ENCODE assay signal across 2 cellular contexts in genomic region chr2:1460851-1461418, GRCh38.
TF ChIP-seq lines count a peak whose summit lies in the region.

No MANE protein-coding gene starts in this region.

TF ChIP-seq in K562, 482 proteins besides CTCF, POLR2A, EP300 and RAD21:
- no peak for TF ChIP-seq E2F6 (IDR thresholded peaks at IDR 0.05; ENCODE audit: borderline replicate concordance in 1 of 2, extremely low read depth in 1 of 2, insufficient read depth in 1 of 2, insufficient read length in 1 of 2, low read depth in 1 of 2, low read length in 1 of 2, poor library complexity in 1 of 2, severe bottlenecking in 1 of 2)
- no peak for TF ChIP-seq CREM (IDR thresholded peaks at IDR 0.05; ENCODE audit: low read depth)
- no peak for TF ChIP-seq ZNF766 (CRISPR knock-in tag; conservative IDR thresholded peaks at IDR 0.05)
- TF ChIP-seq MEF2A (IDR thresholded peaks at IDR 0.05; ENCODE audit: control insufficient read depth, low read depth, low read length) = no peak
- no peak for TF ChIP-seq ZNF311 (CRISPR knock-in tag; IDR thresholded peaks at IDR 0.05)
- TF ChIP-seq TFE3 (CRISPR knock-in tag; IDR thresholded peaks at IDR 0.05) = peak; percentile 33; the same call in 1 of the 2 replicates
- TF ChIP-seq ZNF263 (CRISPR knock-in tag; IDR thresholded peaks at IDR 0.05; ENCODE audit: borderline replicate concordance) = no peak
- TF ChIP-seq NFIC (IDR thresholded peaks at IDR 0.05) = no peak
- no peak for TF ChIP-seq FOXM1 (IDR thresholded peaks at IDR 0.05; ENCODE audit: low read depth)
- TF ChIP-seq FOXM1 (CRISPR knock-in tag; IDR thresholded peaks at IDR 0.05; ENCODE audit: low read depth) = no peak

TF ChIP-seq in HepG2, 621 proteins besides CTCF, POLR2A, EP300 and RAD21:
- TF ChIP-seq RAD51 (IDR thresholded peaks at IDR 0.05; ENCODE audit: borderline replicate concordance) (peak; percentile 54; the same call in 1 of the 2 replicates), ZNF672 (CRISPR knock-in tag; IDR thresholded peaks at IDR 0.05) (no peak)
